Comparison of ENCODE assay signal across 8 cellular contexts in the genomic region with DNA sequence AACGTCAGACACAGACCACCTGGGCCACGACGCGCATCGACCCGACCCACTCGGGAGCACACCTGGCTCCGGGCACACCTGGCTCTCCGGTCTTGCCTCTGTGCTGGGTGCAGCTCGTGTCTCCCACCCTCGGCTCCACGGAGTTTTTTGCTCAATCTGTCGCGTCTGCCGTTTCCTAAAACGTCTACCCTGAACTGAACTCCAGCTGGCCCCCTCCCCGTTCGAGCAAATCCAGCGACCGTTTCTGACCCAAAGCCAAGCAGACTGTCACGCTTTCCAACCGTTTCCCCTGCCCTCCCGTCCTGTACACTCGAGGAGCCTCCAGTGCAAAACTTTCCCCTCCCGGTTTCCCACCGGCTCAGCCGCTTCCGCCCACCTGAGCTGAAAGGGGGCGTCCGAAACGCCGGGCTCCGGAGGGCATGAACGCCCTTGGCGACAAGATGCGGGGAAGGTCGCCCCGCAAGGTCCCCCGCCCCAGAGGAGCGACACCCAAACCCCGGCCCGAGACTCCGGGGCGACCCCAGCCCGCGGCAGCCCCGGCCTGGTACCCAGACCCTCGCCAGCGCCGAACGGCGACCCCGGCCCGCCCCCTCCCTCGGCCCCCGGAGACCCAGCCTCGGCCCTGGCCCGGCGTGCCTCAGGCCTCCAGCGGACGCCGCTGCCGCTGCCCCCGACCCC. TPM values are rescaled to one million over a fixed set of nuclear protein-coding genes. Genes with fewer than 3 reads are reported as not detected.
DNase-seq lines count a peak whose midpoint lies in the region; ATAC-seq and TF ChIP-seq lines count a peak whose summit lies in the region.

No MANE protein-coding gene starts in this region.

- H3K9me3 Mint-ChIP-seq in immature natural killer cell = no peaks in the 10 kb centered on the region

- no peaks in the 10 kb centered on the region for H3K9me3 ChIP-seq in OCI-LY1 (ENCODE audit: low read length)

- H3K4me2 ChIP-seq in OCI-LY1 (ENCODE audit: low read length) = peak overlapping the region; percentile 100

- ATAC-seq in GM21381 (IDR thresholded peaks at IDR 0.05; ENCODE audit: unreplicated experiment) = peak; percentile 6

- H3K4me3 Mint-ChIP-seq in immature natural killer cell = peak overlapping the region; percentile 86 to 96 (median 92)

- H3K4me3 ChIP-seq in OCI-LY1 (ENCODE audit: low read depth, low read length, poor library complexity, severe bottlenecking) = peak overlapping the region; percentile 80
- H3K4me3 ChIP-seq in astrocyte of the cerebellum (ENCODE audit: low read depth, low read length) = peak overlapping the region; percentile 87

- H3F3A ChIP-seq in OCI-LY1 (ENCODE audit: insufficient read depth, low read length) = no peaks in the 10 kb centered on the region; the same call in 1 of the 2 replicates

- no peak for DNase-seq in astrocyte of the cerebellum (ENCODE audit: low read depth)
- DNase-seq in immature natural killer cell = peak; percentile 9 to 22 (median 14)
- DNase-seq in stimulated activated CD4-positive, alpha-beta T cell treated with anti-CD3 and anti-CD28 coated beads, Interleukin-15, amount 100 ng/mL, for 24 hours = peak; percentile 27
- no peak for DNase-seq in ecto neural progenitor cell (ENCODE audit: low spot score)
- DNase-seq in RKO (ENCODE audit: low spot score) = no peak

- H3K36me3 ChIP-seq in OCI-LY1 (ENCODE audit: insufficient read depth, low read length) = no peaks in the 10 kb centered on the region

- H4K20me1 ChIP-seq in OCI-LY1 (ENCODE audit: insufficient read depth, low read length) = no peaks in the 10 kb centered on the region

- 0 out of 2 replicates have a peak, but pooled peaks cover 9% of the 10 kb centered on the region for H3K27me3 ChIP-seq in OCI-LY1 (ENCODE audit: insufficient read depth, low read length)

- TF ChIP-seq CTCF in C4-2B (conservative IDR thresholded peaks at IDR 0.05) = no peak
- no peak for TF ChIP-seq CTCF in OCI-LY1 (IDR thresholded peaks at IDR 0.05; ENCODE audit: low read length)
- TF ChIP-seq CTCF in astrocyte of the cerebellum (IDR thresholded peaks at IDR 0.05; ENCODE audit: low read depth, low read length, missing control alignments) = no peak

- no peaks in the 10 kb centered on the region for H3K36me3 Mint-ChIP-seq in immature natural killer cell

- in situ Hi-C loops in astrocyte of the cerebellum (cut with HindIII; ENCODE audit: low sequenced_read_pairs) = no loop called here

- peak overlapping the region; percentile 61 to 92 (median 78) for H3K27ac Mint-ChIP-seq in immature natural killer cell

- H3K27me3 Mint-ChIP-seq in immature natural killer cell (ENCODE audit: low read depth in 3 of 3) = peaks cover 2 to 12% (median 11%) of the 10 kb centered on the region in 3 donors

- H3K9ac ChIP-seq in OCI-LY1 (ENCODE audit: low read length) = peak overlapping the region; percentile 62; the same call in 1 of the 2 replicates

- H3K4me1 ChIP-seq in OCI-LY1 (ENCODE audit: insufficient read depth, low read length, severe bottlenecking) = peaks cover 19% of the 10 kb centered on the region

- H3K4me1 Mint-ChIP-seq in immature natural killer cell = peaks cover 32 to 50% of the 10 kb centered on the region in 2 donors

- no peaks in the 10 kb centered on the region for H3K9me2 ChIP-seq in OCI-LY1 (ENCODE audit: low read depth, low read length)

- H3K27ac ChIP-seq in C4-2B (peak overlapping the region; percentile 80), OCI-LY1 (ENCODE audit: low read depth, low read length, poor library complexity, severe bottlenecking) (no peak overlapping the region)

- H3K79me2 ChIP-seq in OCI-LY1 (ENCODE audit: insufficient read depth, low read length) = no peaks in the 10 kb centered on the region

- no peak overlapping the region; the same call in 1 of the 2 replicates for H2AFZ ChIP-seq in OCI-LY1 (ENCODE audit: low read length)

RNA-seq across cellular contexts. Expression of gene CYTH3, which starts 0.6 kb away (rescaled TPM):
- 10 to 100 TPM in 1 of 3 donors, 1 to 10 TPM in 2; 1.2 to 19.3 (median 5.8) TPM for polyA plus RNA-seq in immature natural killer cell

Comparison
In these comparisons a context has a peak if more than half of its experiments do, and no peak if none do; other contexts are left out.
1. DNase-seq: peak in immature natural killer cell (3 of 3) and stimulated activated CD4-positive, alpha-beta T cell treated with anti-CD3 and anti-CD28 coated beads, Interleukin-15, amount 100 ng/mL, for 24 hours (single experiment); none in astrocyte of the cerebellum (single experiment), ecto neural progenitor cell (single experiment) and RKO (single experiment).